In the genomic region with DNA sequence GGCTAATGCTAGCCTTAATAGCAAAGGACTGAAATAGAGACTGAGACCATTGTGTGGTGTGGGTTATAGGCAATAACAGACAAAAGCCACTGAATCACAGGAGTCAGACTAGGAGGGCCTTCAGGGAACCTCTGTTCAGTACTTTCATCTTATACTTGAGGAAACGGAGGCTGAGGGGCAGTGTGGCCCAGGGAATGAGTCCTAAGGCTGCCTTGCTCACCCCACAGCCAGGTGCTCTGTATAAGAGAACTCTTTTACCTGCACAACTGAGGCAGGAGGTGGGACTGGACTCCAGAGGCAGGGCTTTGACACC, we compare ENCODE assay signal across 23 cellular contexts. TPM values are rescaled to one million over a fixed set of nuclear protein-coding genes. Genes with fewer than 3 reads are reported as not detected.
"Had no signal": no experiment of that assay in that cellular context is flagged by ENCODE, and none has a peak within 500 bp of the region (broad histone marks: within the 10 kb centered on the region; RNA-seq: fewer than 3 reads in every experiment).

No MANE protein-coding gene starts in this region.

- ATAC-seq: activated CD8-positive, alpha-beta T cell treated with anti-CD3 and anti-CD28 coated beads for 36 hours; activated T-cell treated with anti-CD3 and anti-CD28 coated beads, Interleukin-2, amount 50 U/mL, for 4 hours; activated T-helper 17 cell treated with anti-CD3 and anti-CD28 coated beads, Interleukin-2, amount 50 U/mL, for 72 hours; esophagus mucosa; foreskin keratinocyte; left lung; lower lobe of right lung; natural killer cell treated with Interleukin-12 subunit alpha and Interleukin-12 subunit beta and Interleukin-15 and Interleukin-18, amount 100 ng/mL, for 72 hours; right lobe of liver; stimulated activated naive CD8-positive, alpha-beta T cell treated with anti-CD3 and anti-CD28 coated beads, Interleukin-15, Interleukin-2, amounts not matched to agents 100 U/mL and 50 U/mL, for 24 hours; T-helper 17 cell had no signal

- H3K9me3 ChIP-seq: left lung, lower lobe of right lung, ovary, right lobe of liver, testis, transverse colon had no signal

- H3K4me3 ChIP-seq: left lung, lower lobe of right lung, ovary, right lobe of liver, testis, transverse colon had no signal

- H3K4me1 ChIP-seq: foreskin keratinocyte had no signal

- H3K27me3 ChIP-seq: left lung, ovary, right lobe of liver, testis had no signal

- DNase-seq: activated CD4-positive, alpha-beta T cell treated with anti-CD3 and anti-CD28 coated beads for 1 hour; activated CD4-positive, alpha-beta T cell treated with anti-CD3 and anti-CD28 coated beads, Interleukin-2, amount 10 ng/mL, durations not matched to agents 7 days and 5 days; activated CD8-positive, alpha-beta T cell treated with anti-CD3 and anti-CD28 coated beads for 36 hours; activated gamma-delta T cell treated with Interleukin-2 at 50 U/mL for 16 hours; activated naive CD4-positive, alpha-beta T cell treated with anti-CD3 and anti-CD28 coated beads, Interleukin-2, amount 50 U/mL, for 16 hours; activated T-cell treated with anti-CD3 and anti-CD28 coated beads, Interleukin-2, amount 50 U/mL, for 4 hours; foreskin keratinocyte; left lung; lower lobe of right lung; mesenchymal stem cell; ovary; right lobe of liver; stimulated activated CD4-positive, alpha-beta T cell treated with anti-CD3 and anti-CD28 coated beads, Interleukin-12 subunit alpha, Interleukin-12 subunit beta, amount 100 ng/mL, for 4 hours; stimulated activated CD4-positive, alpha-beta T cell treated with anti-CD3 and anti-CD28 coated beads, Interleukin-4, amount 100 ng/mL, for 1 hour; stimulated activated naive CD8-positive, alpha-beta T cell treated with anti-CD3 and anti-CD28 coated beads, Interleukin-15, Interleukin-2, amounts not matched to agents 100 U/mL and 50 U/mL, for 24 hours; T-helper 17 cell; transverse colon had no signal

- H3K27ac ChIP-seq: foreskin keratinocyte, left lung, lower lobe of right lung, ovary, right lobe of liver, testis, transverse colon had no signal

- H3K36me3 ChIP-seq: left lung, lower lobe of right lung, ovary, right lobe of liver, transverse colon had no signal

RNA-seq across cellular contexts. Expression of a gene that starts 2.7 kb away (rescaled TPM):
- total RNA-seq: myocyte, skeletal muscle tissue, T-helper 17 cell had no signal
